In the genomic region with DNA sequence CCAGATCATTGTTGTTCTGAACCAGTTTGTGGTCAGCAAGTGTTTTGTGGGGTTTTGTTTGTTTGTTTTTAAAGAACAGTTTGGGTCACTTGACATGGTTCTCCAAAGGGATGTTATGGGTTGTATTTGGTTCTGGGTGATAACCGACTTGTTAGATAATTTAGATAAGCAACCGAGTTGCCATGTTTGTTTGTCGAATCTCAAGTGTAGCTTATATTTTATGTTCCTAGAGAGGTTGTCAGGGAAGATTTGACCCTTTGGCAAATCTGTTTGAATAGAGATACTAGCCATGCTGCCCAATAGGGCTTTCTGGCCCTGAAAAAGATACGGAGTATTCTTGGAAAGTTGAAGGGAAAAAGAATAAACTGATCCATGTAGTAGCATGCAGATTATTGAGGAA, we compare ENCODE assay signal across 17 cellular contexts. TPM values are rescaled to one million over a fixed set of nuclear protein-coding genes. Genes with fewer than 3 reads are reported as not detected.
DNase-seq lines count a peak whose midpoint lies in the region; ATAC-seq and TF ChIP-seq lines count a peak whose summit lies in the region.
"Had no signal": no experiment of that assay in that cellular context is flagged by ENCODE, and none has a peak within 500 bp of the region (broad histone marks: within the 10 kb centered on the region; RNA-seq: fewer than 3 reads in every experiment).

No MANE protein-coding gene starts in this region.

- no peak overlapping the region for H2BK12ac ChIP-seq in mesenchymal stem cell (ENCODE audit: low read length in 2 of 2)

- TF ChIP-seq POLR2A in lower leg skin (IDR thresholded peaks at IDR 0.05) = no peak

- H2BK5ac ChIP-seq in mesenchymal stem cell (ENCODE audit: low read depth, low read length, poor library complexity, severe bottlenecking) = no peak overlapping the region

- H3K4ac ChIP-seq in mesenchymal stem cell (ENCODE audit: low read depth in 1 of 2, low read length in 2 of 2) = no peak overlapping the region

- no peak overlapping the region for H2AFZ ChIP-seq in GM23338
- H2AFZ ChIP-seq in mesenchymal stem cell (ENCODE audit: low read depth, low read length) = no peak overlapping the region

- H3K9me2 ChIP-seq in GM23338 (ENCODE audit: insufficient read depth) = no peaks in the 10 kb centered on the region

- no peak overlapping the region for H3K23ac ChIP-seq in mesenchymal stem cell (ENCODE audit: low read length in 2 of 2)

- H3K9me3 Mint-ChIP-seq in GM23338 = peaks cover 2% of the 10 kb centered on the region; the same call in 2 of the 3 replicates
- no peaks in the 10 kb centered on the region for H3K9me3 Mint-ChIP-seq in activated naive CD8-positive, alpha-beta T cell (ENCODE audit: low read depth)
- H3K9me3 Mint-ChIP-seq: CD8-positive, alpha-beta memory T cell had no signal

- H3K27me3 ChIP-seq in cardiac muscle cell (no peaks in the 10 kb centered on the region), left ventricle myocardium inferior (ENCODE audit: low read depth) (no peaks in the 10 kb centered on the region), GM23338 (ENCODE audit: insufficient read depth) (no peaks in the 10 kb centered on the region), mesenchymal stem cell (ENCODE audit: control insufficient read depth in 1 of 2, insufficient read depth in 1 of 2, low read length in 2 of 2) (no peaks in the 10 kb centered on the region)
- H3K27me3 ChIP-seq: BE2C had no signal

- H3K4me3 ChIP-seq in cardiac muscle cell = no peak overlapping the region
- H3K4me3 ChIP-seq in left ventricle myocardium inferior = no peak overlapping the region
- no peak overlapping the region for H3K4me3 ChIP-seq in GM23338
- no peak overlapping the region for H3K4me3 ChIP-seq in mesenchymal stem cell (ENCODE audit: insufficient read depth in 1 of 2, low read depth in 1 of 2, low read length in 2 of 2)
- no peak overlapping the region for H3K4me3 ChIP-seq in lower leg skin (ENCODE audit: low read depth, poor library complexity, severe bottlenecking)

- TF ChIP-seq CTCF in cardiac muscle cell (IDR thresholded peaks at IDR 0.05; ENCODE audit: low read depth, low read length) (no peak), left ventricle myocardium inferior (IDR thresholded peaks at IDR 0.05; ENCODE audit: borderline replicate concordance) (no peak), GM23338 (conservative IDR thresholded peaks at IDR 0.05; ENCODE audit: low read depth in 2 of 2) (no peak), lower leg skin (IDR thresholded peaks at IDR 0.05) (no peak)

- H3K79me1 ChIP-seq in mesenchymal stem cell (replicated peaks; ENCODE audit: low read length, poor library complexity, severe bottlenecking) = no peaks in the 10 kb centered on the region

- H3K27ac ChIP-seq in cardiac muscle cell (peak overlapping the region; percentile 34), left ventricle myocardium inferior (replicated peaks) (no peak overlapping the region), GM23338 (ENCODE audit: low read depth) (0 out of 2 replicates have a peak overlapping the region, but pooled peaks have one; percentile 28), mesenchymal stem cell (ENCODE audit: low read length, poor library complexity, severe bottlenecking) (no peak overlapping the region)

- H3K4me2 ChIP-seq in GM23338 (no peak overlapping the region), mesenchymal stem cell (ENCODE audit: low read length, poor library complexity, severe bottlenecking) (no peak overlapping the region)

- ATAC-seq in GM23338 (no peak), HG03196 (IDR thresholded peaks at IDR 0.05; ENCODE audit: unreplicated experiment) (no peak)

- H2BK15ac ChIP-seq in mesenchymal stem cell (ENCODE audit: low read depth, poor library complexity, severe bottlenecking) = no peak overlapping the region

- H3K27me3 Mint-ChIP-seq in GM23338 (ENCODE audit: insufficient read depth, low read depth, poor library complexity) = peaks cover 12% of the 10 kb centered on the region
- no peaks in the 10 kb centered on the region for H3K27me3 Mint-ChIP-seq in activated naive CD8-positive, alpha-beta T cell
- H3K27me3 Mint-ChIP-seq: CD8-positive, alpha-beta memory T cell had no signal

- peaks cover 81% of the 10 kb centered on the region for H3K36me3 Mint-ChIP-seq in GM23338 (ENCODE audit: low read depth)
- peaks cover 16% of the 10 kb centered on the region for H3K36me3 Mint-ChIP-seq in activated naive CD8-positive, alpha-beta T cell

- H2BK120ac ChIP-seq in mesenchymal stem cell (ENCODE audit: low read depth, low read length) = no peak overlapping the region

- no peak overlapping the region for H4K8ac ChIP-seq in mesenchymal stem cell (ENCODE audit: low read length)

- no peak overlapping the region for H3K4me3 Mint-ChIP-seq in GM23338
- peak overlapping the region; percentile 44 for H3K4me3 Mint-ChIP-seq in activated naive CD8-positive, alpha-beta T cell
- H3K4me3 Mint-ChIP-seq: CD8-positive, alpha-beta memory T cell had no signal

- peaks cover 59% of the 10 kb centered on the region for H3F3A ChIP-seq in GM23338 (replicated peaks; ENCODE audit: low read depth)

- no peak overlapping the region for H2AK5ac ChIP-seq in mesenchymal stem cell (ENCODE audit: low read length, severe bottlenecking)

- no peaks in the 10 kb centered on the region for H3K4me1 ChIP-seq in cardiac muscle cell (ENCODE audit: low read depth)
- peaks cover 46% of the 10 kb centered on the region for H3K4me1 ChIP-seq in left ventricle myocardium inferior
- no peaks in the 10 kb centered on the region for H3K4me1 ChIP-seq in GM23338 (ENCODE audit: insufficient read depth)
- H3K4me1 ChIP-seq in mesenchymal stem cell (ENCODE audit: control insufficient read depth, insufficient read depth, low read depth, low read length) = peaks cover 7% of the 10 kb centered on the region

- H3K79me2 ChIP-seq in GM23338 (replicated peaks; ENCODE audit: insufficient read depth) = peaks cover 76% of the 10 kb centered on the region

- intact Hi-C loops in left ventricle myocardium inferior (cut with micrococcal nuclease) (no loop called here), lower leg skin (cut with DNase I; ENCODE audit: low total_unique reads) (no loop called here)

- no peak overlapping the region for H3K14ac ChIP-seq in mesenchymal stem cell (ENCODE audit: low read length in 2 of 2)

- H3K27ac Mint-ChIP-seq in GM23338 = no peak overlapping the region
- H3K27ac Mint-ChIP-seq in activated naive CD8-positive, alpha-beta T cell = peak overlapping the region; percentile 68

- DNase-seq in cardiac muscle cell (ENCODE audit: low read depth in 1 of 2, low spot score in 1 of 2) (no peak), left ventricle myocardium inferior (no peak), GM23338 (ENCODE audit: low spot score) (no peak), mesenchymal stem cell (no peak), lower leg skin (ENCODE audit: low spot score in 2 of 2) (no peak), SK-N-DZ (ENCODE audit: low spot score) (no peak)
- DNase-seq: BE2C; CD8-positive, alpha-beta memory T cell; DMS153; EL; NCI-H1417 treated with DMSO at 0.1 percent for 48 hours; NCI-H2081; NCI-H510A treated with DMSO at 0.1 percent for 48 hours; SIG-M5 had no signal

- no peaks in the 10 kb centered on the region for H3K9me3 ChIP-seq in cardiac muscle cell (ENCODE audit: low read depth)
- H3K9me3 ChIP-seq in left ventricle myocardium inferior (replicated peaks) = no peaks in the 10 kb centered on the region
- H3K9me3 ChIP-seq in mesenchymal stem cell (ENCODE audit: control insufficient read depth, low read length) = no peaks in the 10 kb centered on the region
- H3K9me3 ChIP-seq: BE2C had no signal

- H3K36me3 ChIP-seq in cardiac muscle cell = peaks cover 65% of the 10 kb centered on the region
- peaks cover 70% of the 10 kb centered on the region for H3K36me3 ChIP-seq in left ventricle myocardium inferior
- peaks cover 72% of the 10 kb centered on the region for H3K36me3 ChIP-seq in GM23338 (ENCODE audit: insufficient read depth)
- peaks cover 17 to 74% of the 10 kb centered on the region in 2 experiments for H3K36me3 ChIP-seq in mesenchymal stem cell (ENCODE audit: control insufficient read depth in 1 of 2, insufficient read depth in 2 of 2, low read depth in 1 of 2, low read length in 2 of 2)

- no peak overlapping the region for H4K91ac ChIP-seq in mesenchymal stem cell (ENCODE audit: low read length)

- peak overlapping the region; percentile 10 for H3K9ac ChIP-seq in mesenchymal stem cell (ENCODE audit: low read length)

- H3K18ac ChIP-seq in mesenchymal stem cell (ENCODE audit: low read depth in 1 of 2, low read length in 2 of 2) = no peak overlapping the region

- 84% methylated on average over 4 of the region's 4 CpGs for WGBS in mesenchymal stem cell
- WGBS in lower leg skin, 2 donors = 79 to 80% methylated on average over 4 of the region's 4 CpGs

- peaks cover 71% of the 10 kb centered on the region for H4K20me1 ChIP-seq in GM23338 (replicated peaks; ENCODE audit: insufficient read depth)

- peaks cover 13% of the 10 kb centered on the region for H3K4me1 Mint-ChIP-seq in GM23338
- H3K4me1 Mint-ChIP-seq in activated naive CD8-positive, alpha-beta T cell (ENCODE audit: low read depth) = peaks cover 51% of the 10 kb centered on the region

TF ChIP-seq in GM23338, 12 proteins besides CTCF, POLR2A, EP300 and RAD21 (continues in another document):
- TF ChIP-seq EZH2phosphoT487 (IDR thresholded peaks at IDR 0.05; ENCODE audit: unreplicated experiment) (no peak), CREB1 (CRISPR knock-in tag; IDR thresholded peaks at IDR 0.05; ENCODE audit: low read depth) (no peak), JUNB (IDR thresholded peaks at IDR 0.05; ENCODE audit: unreplicated experiment) (no peak), STAT1 (IDR thresholded peaks at IDR 0.05; ENCODE audit: unreplicated experiment) (no peak)

RNA-seq across cellular contexts. Expression of a gene that starts 12.2 kb away (rescaled TPM):
- total RNA-seq in cardiac muscle cell (50.3 and 58.5 TPM in 2 replicates), left ventricle myocardium inferior (30.4 TPM), lower leg skin (1 to 10 TPM in 1 of 4 donors, under 1 TPM in 1, not detected in 2; 0.27 to 2.5 TPM)
- polyA plus RNA-seq in cardiac muscle cell (81.9 and 85.1 TPM in 2 replicates), GM23338 (2016; fragmentation: Nextera tagmentation; extraction: Ambion mirVana) (0.75 and 0.86 TPM in 2 replicates)
- 0.56 TPM in 1 of 2 replicates, not detected in the other for total RNA-seq in GM23338 (2014; rRNA removed; shearing (Covaris generic))
- polyA plus RNA-seq in mesenchymal stem cell (2013, experiment 1 of 2) = 0.12 TPM
- polyA plus RNA-seq in mesenchymal stem cell (2013, experiment 2 of 2) = 0.04 TPM
- 0.13 and 0.42 TPM in 2 replicates for polyA plus RNA-seq in SK-N-DZ (2014; cell fraction: cytosol; rRNA removed)
- polyA plus RNA-seq in SK-N-DZ (2014; cell fraction: nucleus; rRNA removed) = 0.89 and 0.94 TPM in 2 replicates
- total RNA-seq: RPMI7951 had no signal
- polyA plus RNA-seq: CD8-positive, alpha-beta memory T cell had no signal

RNA-seq across cellular contexts. Expression of a gene that starts 19.6 kb away (rescaled TPM):
- total RNA-seq in cardiac muscle cell (660 and 1,115 TPM in 2 replicates), left ventricle myocardium inferior (389 TPM), lower leg skin (1,000 to 10,000 TPM in 1 of 4 donors, 100 to 1,000 TPM in 3; 435 to 1,440 (median 518) TPM)
- polyA plus RNA-seq in cardiac muscle cell (389 and 578 TPM in 2 replicates), GM23338 (2016; fragmentation: Nextera tagmentation; extraction: Ambion mirVana) (3,739 and 3,980 TPM in 2 replicates)
- total RNA-seq in GM23338 (2014; rRNA removed; shearing (Covaris generic)) = 2,727 and 5,242 TPM in 2 replicates
- 1,355 TPM for polyA plus RNA-seq in mesenchymal stem cell (2013, experiment 1 of 2)
- polyA plus RNA-seq in mesenchymal stem cell (2013, experiment 2 of 2) = 1,330 TPM
- 2,594 and 2,647 TPM in 2 replicates for polyA plus RNA-seq in SK-N-DZ (2014; cell fraction: cytosol; rRNA removed)
- 1,411 and 1,693 TPM in 2 replicates for polyA plus RNA-seq in SK-N-DZ (2014; cell fraction: nucleus; rRNA removed)

Comparison
In these comparisons a context has a peak if more than half of its experiments do, and no peak if none do; other contexts are left out.
1. H3K27ac ChIP-seq: peak in cardiac muscle cell (single experiment) and GM23338 (single experiment); none in left ventricle myocardium inferior (single experiment) and mesenchymal stem cell (single experiment).